ENCODE assay signal across 38 cellular contexts in genomic region chr3:175129126-175129525, GRCh38.
DNase-seq lines count a peak whose midpoint lies in the region; ATAC-seq and TF ChIP-seq lines count a peak whose summit lies in the region.
"Had no signal": no experiment of that assay in that cellular context is flagged by ENCODE, and none has a peak within 500 bp of the region (broad histone marks: within the 10 kb centered on the region; RNA-seq: fewer than 3 reads in every experiment).

No MANE protein-coding gene starts in this region.

- no TSS peak for BruUV-seq in PC-3 (replicated peaks; lab: Mats Ljungman, UMichigan)

- H3K27me3 ChIP-seq in PC-3 (ENCODE audit: low read length) (no peaks in the 10 kb centered on the region), fibroblast of lung (ENCODE audit: control insufficient read depth, insufficient read depth, low read length) (no peaks in the 10 kb centered on the region)
- H3K27me3 ChIP-seq: ascending aorta, esophagus squamous epithelium, right lobe of liver, SJSA1, spleen, upper lobe of right lung had no signal

- POLR2A ChIA-PET in activated CD4-positive, alpha-beta T cell treated with anti-CD3 and anti-CD28 coated beads, Interleukin-2, amount 10 ng/mL, durations not matched to agents 7 days and 5 days (lab: Charles Lee): no interaction called here
- POLR2A ChIA-PET in PC-3 (lab: Charles Lee; ENCODE audit: unreplicated experiment): interaction anchor here (0.6 kb wide), 1 partner anchor 418 kb away, joined by 5 read pairs; no protein-coding TSS in a partner anchor

- intact Hi-C loops in PC-3 (cut with micrococcal nuclease): loop anchor here (1.0 to 5.0 kb wide), 2 partner anchors 21 to 352 kb away; no protein-coding TSS in a partner anchor

- no peaks in the 10 kb centered on the region for H3K27me3 Mint-ChIP-seq in activated CD4-positive, alpha-beta T cell treated with anti-CD3 and anti-CD28 coated beads, Interleukin-2, amount 10 ng/mL, durations not matched to agents 7 days and 5 days
- H3K27me3 Mint-ChIP-seq: activated naive CD8-positive, alpha-beta T cell treated with anti-CD3 and anti-CD28 coated beads for 36 hours; activated T-cell treated with anti-CD3 and anti-CD28 coated beads, Interleukin-2, amount 50 U/mL, for 24 hours; CD4-positive, alpha-beta memory T cell; central memory CD8-positive, alpha-beta T cell; IgD-negative memory B cell; naive B cell; progenitor cell of endocrine pancreas had no signal

- H4K20me1 ChIP-seq in PC-3 (ENCODE audit: low read length) (no peaks in the 10 kb centered on the region), fibroblast of lung (ENCODE audit: control insufficient read depth, extremely low read depth, insufficient read depth, low read length) (no peaks in the 10 kb centered on the region)

- no peaks in the 10 kb centered on the region for H3K36me3 ChIP-seq in PC-3 (ENCODE audit: low read depth, low read length)
- no peaks in the 10 kb centered on the region for H3K36me3 ChIP-seq in fibroblast of lung (ENCODE audit: control insufficient read depth, insufficient read depth, low read length)
- H3K36me3 ChIP-seq: ascending aorta, esophagus squamous epithelium, HAP-1, right lobe of liver, SJSA1, spleen, upper lobe of right lung had no signal

- H2AFZ ChIP-seq in PC-3 (ENCODE audit: low read length) (no peak overlapping the region), fibroblast of lung (ENCODE audit: low read length) (no peak overlapping the region)

- H3K27ac Mint-ChIP-seq in activated CD4-positive, alpha-beta T cell treated with anti-CD3 and anti-CD28 coated beads, Interleukin-2, amount 10 ng/mL, durations not matched to agents 7 days and 5 days: peak overlapping the region; percentile 25
- H3K27ac Mint-ChIP-seq: activated naive CD8-positive, alpha-beta T cell treated with anti-CD3 and anti-CD28 coated beads for 36 hours; activated T-cell treated with anti-CD3 and anti-CD28 coated beads, Interleukin-2, amount 50 U/mL, for 24 hours; CD4-positive, alpha-beta memory T cell; endodermal cell; IgD-negative memory B cell; naive B cell; progenitor cell of endocrine pancreas; WTC11 had no signal

- no peaks in the 10 kb centered on the region for H3K9me2 ChIP-seq in PC-3 (replicated peaks; ENCODE audit: low read length)

- H3K4me3 Mint-ChIP-seq in activated CD4-positive, alpha-beta T cell treated with anti-CD3 and anti-CD28 coated beads, Interleukin-2, amount 10 ng/mL, durations not matched to agents 7 days and 5 days: no peak overlapping the region
- H3K4me3 Mint-ChIP-seq: activated naive CD8-positive, alpha-beta T cell treated with anti-CD3 and anti-CD28 coated beads for 36 hours; activated T-cell treated with anti-CD3 and anti-CD28 coated beads, Interleukin-2, amount 50 U/mL, for 24 hours; CD4-positive, alpha-beta memory T cell; central memory CD8-positive, alpha-beta T cell; endodermal cell; IgD-negative memory B cell; naive B cell; WTC11 had no signal

- H3K27ac ChIP-seq in PC-3 (ENCODE audit: low read length) (peak overlapping the region; percentile 82), fibroblast of lung (ENCODE audit: insufficient read depth, low read length) (no peak overlapping the region)
- H3K27ac ChIP-seq: ascending aorta, esophagus squamous epithelium, right lobe of liver, SJSA1, spleen, upper lobe of right lung had no signal

- H3K36me3 Mint-ChIP-seq in activated CD4-positive, alpha-beta T cell treated with anti-CD3 and anti-CD28 coated beads, Interleukin-2, amount 10 ng/mL, durations not matched to agents 7 days and 5 days (ENCODE audit: low read depth): no peaks in the 10 kb centered on the region
- H3K36me3 Mint-ChIP-seq: activated naive CD8-positive, alpha-beta T cell treated with anti-CD3 and anti-CD28 coated beads for 36 hours; naive B cell had no signal

- DNase-seq in activated CD4-positive, alpha-beta T cell treated with anti-CD3 and anti-CD28 coated beads, Interleukin-2, amount 10 ng/mL, durations not matched to agents 7 days and 5 days: no peak
- no peak for DNase-seq in activated CD4-positive, alpha-beta T cell treated with anti-CD3 and anti-CD28 coated beads for 4 hours
- peak; percentile 84 for DNase-seq in PC-3
- peak; percentile 43 to 88 for DNase-seq in fibroblast of lung (ENCODE audit: low read depth in 2 of 2)
- peak; percentile 40 for DNase-seq in renal cortical epithelial cell (ENCODE audit: low read depth)
- DNase-seq in SHP77 (lab: John Stamatoyannopoulos, UW): no peak
- no peak for DNase-seq in epidermal melanocyte (ENCODE audit: insufficient read length, low spot score)
- DNase-seq: 8988T; activated CD4-positive, alpha-beta T cell treated with anti-CD3 and anti-CD28 coated beads, Interleukin-2, amount 50 U/mL, for 1 hour; activated gamma-delta T cell; activated naive CD8-positive, alpha-beta T cell treated with anti-CD3 and anti-CD28 coated beads for 36 hours; activated T-cell treated with anti-CD3 and anti-CD28 coated beads, Interleukin-2, amount 50 U/mL, for 24 hours; CD4-positive, alpha-beta memory T cell; dermis blood vessel endothelial cell; endodermal cell; esophagus squamous epithelium; glutamatergic neuron; islet precursor cell; left ventricle myocardium superior; midbrain; naive B cell; NCI-H1048; NCI-H1694; NCI-H446; NCI-H774; right lobe of liver; spleen; stimulated activated CD4-positive, alpha-beta T cell treated with anti-CD3 and anti-CD28 coated beads, Interleukin-2, amount 100 ng/mL, for 24 hours; stimulated activated naive CD8-positive, alpha-beta T cell treated with anti-CD3 and anti-CD28 coated beads, Interleukin-15, Interleukin-2, amounts not matched to agents 100 U/mL and 50 U/mL, for 24 hours; upper lobe of right lung had no signal

- TF ChIP-seq CTCF in PC-3 (conservative IDR thresholded peaks at IDR 0.05; ENCODE audit: low read depth, low read length): no peak
- no peak for TF ChIP-seq CTCF in fibroblast of lung (conservative IDR thresholded peaks at IDR 0.05 in 1 of 2, IDR thresholded peaks at IDR 0.05 in 1 of 2; ENCODE audit: low read depth in 1 of 2, low read length in 2 of 2)

- H3K9ac ChIP-seq in PC-3 (ENCODE audit: low read length) (peak overlapping the region; percentile 30; the same call in 1 of the 2 replicates), fibroblast of lung (ENCODE audit: insufficient read depth, low read length) (no peak overlapping the region)

- H3K9me3 Mint-ChIP-seq in activated CD4-positive, alpha-beta T cell treated with anti-CD3 and anti-CD28 coated beads, Interleukin-2, amount 10 ng/mL, durations not matched to agents 7 days and 5 days: peaks cover 2% of the 10 kb centered on the region

- no peaks in the 10 kb centered on the region for H3K4me1 Mint-ChIP-seq in activated CD4-positive, alpha-beta T cell treated with anti-CD3 and anti-CD28 coated beads, Interleukin-2, amount 10 ng/mL, durations not matched to agents 7 days and 5 days
- H3K4me1 Mint-ChIP-seq: activated naive CD8-positive, alpha-beta T cell treated with anti-CD3 and anti-CD28 coated beads for 36 hours; CD4-positive, alpha-beta memory T cell; central memory CD8-positive, alpha-beta T cell; endodermal cell; IgD-negative memory B cell; naive B cell; WTC11 had no signal

- H3K79me2 ChIP-seq in PC-3 (ENCODE audit: low read length): no peaks in the 10 kb centered on the region
- no peaks in the 10 kb centered on the region for H3K79me2 ChIP-seq in fibroblast of lung (ENCODE audit: control insufficient read depth, insufficient read depth, low read length)

- CTCF ChIA-PET in activated CD4-positive, alpha-beta T cell treated with anti-CD3 and anti-CD28 coated beads, Interleukin-2, amount 10 ng/mL, durations not matched to agents 7 days and 5 days (lab: Charles Lee): no interaction called here
- CTCF ChIA-PET in PC-3 (lab: Charles Lee): no interaction called here

- no peaks in the 10 kb centered on the region for H3F3A ChIP-seq in PC-3 (ENCODE audit: low read length, unreplicated experiment)

- peaks cover 16% of the 10 kb centered on the region for H3K4me1 ChIP-seq in PC-3 (ENCODE audit: insufficient read depth, low read length)
- no peaks in the 10 kb centered on the region for H3K4me1 ChIP-seq in fibroblast of lung (ENCODE audit: control insufficient read depth, extremely low read depth, insufficient read depth, low read length)
- H3K4me1 ChIP-seq: ascending aorta, esophagus squamous epithelium, HAP-1, right lobe of liver, spleen, upper lobe of right lung had no signal

- H3K9me3 ChIP-seq in PC-3 (ENCODE audit: low read length) (0 out of 2 replicates have a peak, but pooled peaks cover 6% of the 10 kb centered on the region), fibroblast of lung (ENCODE audit: control insufficient read depth, insufficient read depth, low read depth, low read length) (no peaks in the 10 kb centered on the region)
- H3K9me3 ChIP-seq: esophagus squamous epithelium, HAP-1, right lobe of liver, SJSA1, upper lobe of right lung had no signal

- peak; percentile 94 for ATAC-seq in PC-3
- ATAC-seq in GM21619 (IDR thresholded peaks at IDR 0.05; ENCODE audit: unreplicated experiment): no peak
- ATAC-seq: left ventricle myocardium superior; right lobe of liver; stimulated activated naive CD8-positive, alpha-beta T cell treated with anti-CD3 and anti-CD28 coated beads, Interleukin-15, Interleukin-2, amounts not matched to agents 100 U/mL and 50 U/mL, for 24 hours; upper lobe of right lung; WTC11 had no signal

- no peak overlapping the region; the same call in 1 of the 2 replicates for H3K4me2 ChIP-seq in PC-3 (ENCODE audit: low read length)
- no peak overlapping the region for H3K4me2 ChIP-seq in fibroblast of lung (ENCODE audit: extremely low read depth, insufficient read depth, low read length)

- H3K4me3 ChIP-seq in PC-3 (ENCODE audit: low read length): no peak overlapping the region
- no peak overlapping the region for H3K4me3 ChIP-seq in fibroblast of lung (replicated peaks in 1 of 4; ENCODE audit: control extremely low read depth in 1 of 4, insufficient read depth in 1 of 4, low read depth in 3 of 4, low read length in 4 of 4)
- H3K4me3 ChIP-seq: ascending aorta, esophagus squamous epithelium, HAP-1, right lobe of liver, SJSA1, spleen, upper lobe of right lung had no signal

Comparison
In these comparisons a context has a peak if more than half of its experiments do, and no peak if none do; other contexts are left out.
1. DNase-seq: peak in PC-3 (single experiment), fibroblast of lung (2 of 2) and renal cortical epithelial cell (single experiment); none in activated CD4-positive, alpha-beta T cell treated with anti-CD3 and anti-CD28 coated beads, Interleukin-2, amount 10 ng/mL, durations not matched to agents 7 days and 5 days (single experiment), activated CD4-positive, alpha-beta T cell treated with anti-CD3 and anti-CD28 coated beads for 4 hours (0 of 2), SHP77 (0 of 2) and epidermal melanocyte (single experiment).